In the genomic region with DNA sequence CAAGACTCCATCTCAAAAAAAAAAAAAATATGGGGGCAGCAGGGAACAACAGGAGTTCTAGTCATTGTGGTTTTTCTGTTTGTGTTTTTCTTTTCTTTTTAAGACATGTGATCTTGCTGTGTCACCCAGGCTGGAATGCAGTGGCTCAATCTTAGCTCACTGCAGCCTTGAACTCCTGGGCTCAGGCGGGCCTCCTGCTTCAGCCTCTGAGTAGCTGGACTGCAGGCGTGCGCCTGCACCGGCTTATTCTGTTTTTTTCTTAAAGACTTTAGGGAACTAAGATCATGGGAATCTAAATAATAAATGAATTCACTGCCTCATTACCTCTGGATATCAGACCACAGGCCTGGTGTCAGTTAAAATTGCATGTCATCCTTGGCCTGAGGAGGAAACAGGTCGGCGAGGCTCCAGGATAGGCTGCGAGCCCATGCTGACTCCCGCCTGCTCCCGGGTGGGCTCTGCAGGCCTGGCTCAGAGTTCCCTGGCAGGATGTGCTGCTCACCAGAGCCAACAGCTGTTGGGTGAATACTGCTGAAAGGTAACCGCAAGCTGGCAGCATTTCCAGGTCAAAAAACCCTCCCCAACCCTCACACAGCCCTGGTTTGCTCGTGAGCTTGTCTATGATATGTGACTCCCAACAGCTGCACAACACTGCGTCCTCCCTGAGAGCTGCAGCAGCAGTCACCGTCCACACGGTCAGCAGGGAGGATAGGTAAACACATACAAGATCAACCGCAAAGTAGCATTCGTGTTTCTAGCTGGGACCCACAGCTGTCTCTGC, we compare ENCODE assay signal across 8 cellular contexts. TPM values are rescaled to one million over a fixed set of nuclear protein-coding genes. Genes with fewer than 3 reads are reported as not detected.
DNase-seq lines count a peak whose midpoint lies in the region; ATAC-seq and TF ChIP-seq lines count a peak whose summit lies in the region.

No MANE protein-coding gene starts in this region.

- H3K36me3 ChIP-seq in WERI-Rb-1 = peaks cover 13% of the 10 kb centered on the region

- intact Hi-C loops in Right ventricle myocardium inferior (cut with DNase I) (no loop called here), cardiac septum (cut with DNase I) (no loop called here)

- peak; percentile 83 for ATAC-seq in Right ventricle myocardium inferior

- no peak for TF ChIP-seq CTCF in WERI-Rb-1 (IDR thresholded peaks at IDR 0.05; ENCODE audit: low read depth, low read length)

- H3K4me3 ChIP-seq in WERI-Rb-1 (ENCODE audit: low read depth, low read length) = no peak overlapping the region

- H3K27ac ChIP-seq in WERI-Rb-1 = no peak overlapping the region

- DNase-seq in Right ventricle myocardium inferior (ENCODE audit: missing footprints) = no peak
- no peak for DNase-seq in cardiac septum (ENCODE audit: low spot score)
- peak; percentile 90 for DNase-seq in M059J (ENCODE audit: low read depth)
- peak; percentile 8 for DNase-seq in WERI-Rb-1
- peak; percentile 92 for DNase-seq in left kidney (ENCODE audit: low read depth, low spot score)
- DNase-seq in activated gamma-delta T cell (lab: John Stamatoyannopoulos, UW) = no peak
- no peak for DNase-seq in ecto neural progenitor cell (ENCODE audit: low spot score)
- DNase-seq in germinal center (ENCODE audit: low spot score) = no peak

- H3K9me3 ChIP-seq in WERI-Rb-1 (ENCODE audit: severe bottlenecking) = no peaks in the 10 kb centered on the region

- H3K27me3 ChIP-seq in WERI-Rb-1 (ENCODE audit: insufficient read depth, low read depth, severe bottlenecking) = no peaks in the 10 kb centered on the region

RNA-seq across cellular contexts. Expression of a gene that starts 58.1 kb away (rescaled TPM):
- total RNA-seq in Right ventricle myocardium inferior = 31.2 TPM
- total RNA-seq in cardiac septum = 31.3 TPM
- total RNA-seq in M059J (2014; rRNA removed; shearing (Covaris generic)) = 31.1 and 42.4 TPM in 2 replicates

Comparison
In these comparisons a context has a peak if more than half of its experiments do, and no peak if none do; other contexts are left out.
1. DNase-seq: peak in M059J (single experiment), WERI-Rb-1 (single experiment) and left kidney (single experiment); none in Right ventricle myocardium inferior (single experiment), cardiac septum (single experiment), activated gamma-delta T cell (single experiment), ecto neural progenitor cell (single experiment) and germinal center (single experiment).